ENCODE assay signal across 9 cellular contexts in the genomic region with DNA sequence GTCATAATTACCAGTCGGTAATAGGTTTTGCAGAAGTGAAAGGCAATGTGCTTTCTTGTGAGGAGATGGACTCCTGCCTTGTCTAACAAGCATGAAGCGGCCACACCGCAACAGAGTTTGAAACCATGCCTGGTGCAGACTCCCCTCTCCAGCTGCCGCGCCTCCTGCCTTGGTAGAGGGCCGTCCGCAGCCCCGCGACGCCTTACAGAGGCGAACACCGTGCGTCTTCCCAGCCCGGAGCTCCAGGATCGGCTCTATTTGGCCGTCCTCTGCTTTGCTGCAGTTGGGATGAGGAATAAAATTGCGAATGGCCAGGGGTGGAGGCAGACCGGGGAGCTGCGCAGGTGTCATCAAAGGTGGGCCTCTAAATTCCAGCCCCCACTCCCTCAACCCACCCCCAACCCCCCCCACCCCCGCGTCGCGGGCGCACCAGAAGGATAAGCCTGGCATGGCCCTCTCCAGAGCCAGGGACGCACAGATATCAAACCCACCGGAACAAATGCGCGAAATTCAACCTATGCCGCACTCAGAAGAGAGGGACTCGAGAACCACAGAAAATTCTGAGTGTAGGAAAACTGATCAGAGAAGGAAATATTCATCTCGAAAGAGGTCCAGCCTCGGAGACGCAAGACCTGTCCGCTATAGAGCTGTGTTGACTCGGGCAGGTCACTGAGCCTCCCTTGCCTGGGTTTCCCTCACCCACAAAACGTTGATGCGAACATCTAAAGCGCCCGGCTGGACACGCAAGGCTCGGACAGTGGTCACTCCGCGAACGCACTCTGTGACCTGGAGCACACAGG. TPM values are rescaled to one million over a fixed set of nuclear protein-coding genes. Genes with fewer than 3 reads are reported as not detected.
DNase-seq lines count a peak whose midpoint lies in the region; ATAC-seq and TF ChIP-seq lines count a peak whose summit lies in the region.
"Had no signal": no experiment of that assay in that cellular context is flagged by ENCODE, and none has a peak within 500 bp of the region (broad histone marks: within the 10 kb centered on the region; RNA-seq: fewer than 3 reads in every experiment).

No MANE protein-coding gene starts in this region.

- CTCF ChIA-PET in RWPE1 (lab: Yijun Ruan, JAX) = interaction anchor here (0.7 to 2.1 kb wide), 2 partner anchors 46 to 402 kb away, joined by 3 to 6 read pairs; no protein-coding TSS in a partner anchor

- peaks cover 99% of the 10 kb centered on the region for H3K27me3 Mint-ChIP-seq in nephron (ENCODE audit: low read depth)

- H3K4me3 ChIP-seq in dorsolateral prefrontal cortex = peak overlapping the region in 58 of 59 donors; percentile 32 to 76 (median 62)

- H3K27me3 ChIP-seq in dorsolateral prefrontal cortex = peaks cover 0 to 40% (median 12%) of the 10 kb centered on the region in 45 donors

- ATAC-seq in GM18499 (IDR thresholded peaks at IDR 0.05; ENCODE audit: insufficient read depth, unreplicated experiment) (peak; percentile 51), GM21723 (IDR thresholded peaks at IDR 0.05; ENCODE audit: unreplicated experiment) (peak; percentile 60)

- peak overlapping the region; percentile 76 to 80 (median 78) for H3K4me3 Mint-ChIP-seq in nephron

- TF ChIP-seq CTCF in dorsolateral prefrontal cortex (IDR thresholded peaks at IDR 0.05 in 54 of 56, conservative IDR thresholded peaks at IDR 0.05 in 2 of 56; ENCODE audit: low read depth in 1 of 56, partially characterized antibody in 56 of 56) (no peak), nephron (IDR thresholded peaks at IDR 0.05; ENCODE audit: unreplicated experiment in 3 of 3) (no peak), RWPE1 (conservative IDR thresholded peaks at IDR 0.05; ENCODE audit: low read depth) (no peak)

- POLR2A ChIA-PET in RWPE1 (lab: Yijun Ruan, JAX; ENCODE audit: low non-redundant PET) = no interaction called here

- no peak overlapping the region for H3K27ac Mint-ChIP-seq in nephron

- intact Hi-C loops in dorsolateral prefrontal cortex (cut with DNase I) = loop anchor here (2.0 to 5.0 kb wide), 2 partner anchors 382 to 385 kb away; no protein-coding TSS in a partner anchor

- H3K9me3 Mint-ChIP-seq in nephron = no peaks in the 10 kb centered on the region

- H3K27ac ChIP-seq in dorsolateral prefrontal cortex (peak overlapping the region in 5 of 59 donors; percentile 6 to 46 (median 15)), RWPE1 (no peak overlapping the region)
- H3K27ac ChIP-seq: SK-N-MC had no signal

- DNase-seq in NCI-H2227 treated with DMSO at 0.1 percent for 48 hours (lab: John Stamatoyannopoulos, UW) = peak; percentile 11
- DNase-seq in dorsolateral prefrontal cortex = no peak
- no peak for DNase-seq in middle frontal gyrus (ENCODE audit: extremely low spot score, low spot score)
- DNase-seq in DMS114 treated with DMSO at 0.1 percent for 48 hours (lab: John Stamatoyannopoulos, UW; ENCODE audit: unreplicated experiment) = no peak
- no peak for DNase-seq in RWPE1 (ENCODE audit: low spot score)

- H3K4me1 Mint-ChIP-seq in nephron = peaks cover 32% of the 10 kb centered on the region

- no peaks in the 10 kb centered on the region for H3K36me3 Mint-ChIP-seq in nephron (ENCODE audit: low read depth)

RNA-seq across cellular contexts. Expression of a gene that starts 1.1 kb away (rescaled TPM):
- total RNA-seq in dorsolateral prefrontal cortex = 10 to 100 TPM in 61 of 120 experiments, 1 to 10 TPM in 59; 3.6 to 26.3 (median 10.1) TPM

RNA-seq across cellular contexts. Expression of a gene that starts 25.7 kb away (rescaled TPM):
- 1,000 to 10,000 TPM in 44 of 120 experiments, 100 to 1,000 TPM in 76; 441 to 1,542 (median 928) TPM for total RNA-seq in dorsolateral prefrontal cortex
